Comparison of ENCODE assay signal across 21 cellular contexts in the genomic region with DNA sequence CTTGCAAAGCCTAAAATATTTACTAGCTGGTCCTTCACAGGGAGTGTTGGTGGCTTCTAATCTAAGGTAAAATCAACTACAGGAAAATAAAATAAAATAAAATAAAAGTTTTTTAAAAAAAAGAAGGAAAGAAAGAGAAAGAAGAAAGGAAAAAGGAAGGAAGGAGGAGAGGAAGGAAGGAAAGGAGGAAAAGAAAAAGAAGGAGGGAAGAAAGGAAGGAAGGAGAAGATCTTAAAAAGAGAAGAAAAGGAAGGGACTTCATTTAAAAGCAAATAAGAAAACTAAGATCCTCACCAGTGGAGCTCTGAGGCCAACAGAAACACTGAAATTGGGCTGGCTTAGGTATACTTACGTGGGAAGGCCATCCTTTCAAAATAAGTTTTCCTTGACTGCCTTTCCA.
DNase-seq lines count a peak whose midpoint lies in the region; ATAC-seq, FAIRE-seq and TF ChIP-seq lines count a peak whose summit lies in the region.
"Had no signal": no experiment of that assay in that cellular context is flagged by ENCODE, and none has a peak within 500 bp of the region (broad histone marks: within the 10 kb centered on the region; RNA-seq: fewer than 3 reads in every experiment).

No MANE protein-coding gene starts in this region.

- CTCF ChIA-PET in A673 (lab: Charles Lee) = no interaction called here
- CTCF ChIA-PET in HEK293 (lab: Yijun Ruan, JAX) = interaction anchor here (1.3 kb wide), 1 partner anchor 12 kb away, joined by 3 read pairs; no protein-coding TSS in a partner anchor
- CTCF ChIA-PET in K562 (lab: Yijun Ruan, JAX; ENCODE audit: low intra/inter-chr PET ratio) = no interaction called here

- peaks cover 42% of the 10 kb centered on the region for H3K4me1 ChIP-seq in A673 (ENCODE audit: insufficient read depth, low read length, poor library complexity, severe bottlenecking)
- peaks cover 13% of the 10 kb centered on the region; the same call in 1 of the 2 replicates for H3K4me1 ChIP-seq in HEK293 (ENCODE audit: control insufficient read depth, insufficient read depth, low read length)
- H3K4me1 ChIP-seq in K562 (replicated peaks in 1 of 2; ENCODE audit: control insufficient read depth in 2 of 2, insufficient read depth in 2 of 2, low read length in 2 of 2) = peaks cover 0 to 6% of the 10 kb centered on the region in 2 experiments; a peak in 3 of 5 replicates
- H3K4me1 ChIP-seq: Caco-2 had no signal

- no peak for TF ChIP-seq EP300 in K562 (IDR thresholded peaks at IDR 0.05; ENCODE audit: low read length)

- intact Hi-C loops in A673 (cut with micrococcal nuclease; ENCODE audit: unreplicated experiment) = loop anchor here (10.0 kb wide), 1 partner anchor 326 kb away; no protein-coding TSS in a partner anchor
- intact Hi-C loops in K562 (cut with micrococcal nuclease) = no loop called here

- H3K27ac ChIP-seq in A673 (ENCODE audit: low read depth, low read length, poor library complexity, severe bottlenecking) = peak overlapping the region; percentile 79
- no peak overlapping the region for H3K27ac ChIP-seq in HEK293 (ENCODE audit: extremely low read depth, low read depth, low read length)
- H3K27ac ChIP-seq in K562 (ENCODE audit: extremely low read depth, low read depth, low read length) = no peak overlapping the region
- H3K27ac ChIP-seq: BLaER1 treated with 17β-estradiol and CSF1 and Interleukin-3, amounts not matched to agents 10 nM and 100 nM; C4-2B had no signal

- no peak for ATAC-seq in K562
- ATAC-seq: CD8-positive, alpha-beta T cell had no signal

- in situ Hi-C loops in K562 (cut with MboI) = no loop called here

- no peak overlapping the region for H2AFZ ChIP-seq in K562 (ENCODE audit: low read depth, low read length)

- no peak overlapping the region for H3K4me3 ChIP-seq in A673 (ENCODE audit: low read depth, low read length, poor library complexity, severe bottlenecking)
- no peak overlapping the region for H3K4me3 ChIP-seq in HEK293 (ENCODE audit: low read depth, low read length)
- no peak overlapping the region for H3K4me3 ChIP-seq in K562
- H3K4me3 ChIP-seq: BLaER1 treated with 17β-estradiol and CSF1 and Interleukin-3, amounts not matched to agents 10 nM and 100 nM had no signal

- H4K20me1 ChIP-seq in K562 (replicated peaks; ENCODE audit: control insufficient read depth, insufficient read depth, low read length) = no peaks in the 10 kb centered on the region
- H4K20me1 ChIP-seq: BLaER1 treated with 17β-estradiol and CSF1 and Interleukin-3, amounts not matched to agents 10 nM and 100 nM had no signal

- BruUV-seq in A673 (replicated peaks; lab: Mats Ljungman, UMichigan) (no TSS peak), K562 (replicated peaks; lab: Mats Ljungman, UMichigan) (no TSS peak)

- H3K9me3 ChIP-seq in A673 (ENCODE audit: low read depth, low read length, poor library complexity, severe bottlenecking) (no peaks in the 10 kb centered on the region), HEK293 (ENCODE audit: control insufficient read depth, insufficient read depth, low read depth, low read length) (no peaks in the 10 kb centered on the region), K562 (replicated peaks; ENCODE audit: control insufficient read depth, insufficient read depth, low read depth, low read length) (no peaks in the 10 kb centered on the region)
- H3K9me3 ChIP-seq: BLaER1 treated with 17β-estradiol and CSF1 and Interleukin-3, amounts not matched to agents 10 nM and 100 nM; Caco-2 had no signal

- no peak for TF ChIP-seq RAD21 in K562 (CRISPR knock-in tag; conservative IDR thresholded peaks at IDR 0.05 in 1 of 2, IDR thresholded peaks at IDR 0.05 in 1 of 2)

- no peaks in the 10 kb centered on the region for H3K9me1 ChIP-seq in K562 (ENCODE audit: control insufficient read depth, insufficient read depth, low read length)

- no peaks in the 10 kb centered on the region for H3K36me3 ChIP-seq in A673 (ENCODE audit: insufficient read depth, low read length, poor library complexity, severe bottlenecking)
- H3K36me3 ChIP-seq in HEK293 (ENCODE audit: control insufficient read depth in 2 of 2, insufficient read depth in 1 of 2, low read length in 2 of 2) = no peaks in the 10 kb centered on the region
- no peaks in the 10 kb centered on the region for H3K36me3 ChIP-seq in K562 (ENCODE audit: control insufficient read depth, insufficient read depth, low read length)
- H3K36me3 ChIP-seq: BLaER1 treated with 17β-estradiol and CSF1 and Interleukin-3, amounts not matched to agents 10 nM and 100 nM had no signal

- no peak for FAIRE-seq in K562 (lab: Jason Lieb, UNC)
- FAIRE-seq: A204.1, D721Med, G401.6, GM12891, GM19239 had no signal

- no peaks in the 10 kb centered on the region for H3K79me2 ChIP-seq in K562 (ENCODE audit: control insufficient read depth, insufficient read depth, low read length)

- H3K27me3 ChIP-seq in A673 (replicated peaks; ENCODE audit: insufficient read depth, low read depth, low read length, poor library complexity) (no peaks in the 10 kb centered on the region), K562 (ENCODE audit: control insufficient read depth in 2 of 2, insufficient read depth in 2 of 2, low read length in 2 of 2) (no peaks in the 10 kb centered on the region)
- H3K27me3 ChIP-seq: BLaER1 treated with 17β-estradiol and CSF1 and Interleukin-3, amounts not matched to agents 10 nM and 100 nM had no signal

- 9% methylated on average over 1 of the region's 1 CpG for WGBS in K562 (ENCODE audit: insufficient coverage, low coverage, missing lambda C conversion rate)

- DNase-seq in A673 (ENCODE audit: low spot score) (no peak), K562 (ENCODE audit: extremely low read depth in 1 of 4, low spot score in 3 of 4) (no peak), islet precursor cell (no peak), NCI-H526 treated with DMSO at 0.1 percent for 48 hours (lab: John Stamatoyannopoulos, UW) (no peak)
- DNase-seq in activated CD4-positive, alpha-beta T cell treated with anti-CD3 and anti-CD28 coated beads for 48 hours = no peak
- DNase-seq: 8988T; AML-193; Caco-2; Calu3; CD4-positive, alpha-beta T cell; CD8-positive, alpha-beta T cell; DMS79 treated with DMSO at 0.1 percent for 48 hours; GF-D8 had no signal

- H3K4me2 ChIP-seq in K562 (ENCODE audit: insufficient read depth, low read length) = no peak overlapping the region

- TF ChIP-seq CTCF in A673 (conservative IDR thresholded peaks at IDR 0.05; ENCODE audit: low read depth, low read length) = no peak
- TF ChIP-seq CTCF in HEK293 (tag by site-specific recombination; IDR thresholded peaks at IDR 0.05) = no peak
- TF ChIP-seq CTCF in K562 (IDR thresholded peaks at IDR 0.05 in 2 of 3, conservative IDR thresholded peaks at IDR 0.05 in 1 of 3; ENCODE audit: insufficient read depth in 2 of 3, low read depth in 1 of 3, low read length in 3 of 3) = no peak

- no peak overlapping the region for H3K9ac ChIP-seq in K562 (ENCODE audit: insufficient read depth in 1 of 2, low read depth in 2 of 2, low read length in 2 of 2)
- H3K9ac ChIP-seq: BLaER1 treated with 17β-estradiol and CSF1 and Interleukin-3, amounts not matched to agents 10 nM and 100 nM had no signal

- POLR2A ChIA-PET in A673 (lab: Charles Lee; ENCODE audit: low non-redundant PET) (no interaction called here), HEK293 (lab: Yijun Ruan, JAX) (no interaction called here), K562 (lab: Yijun Ruan, JAX) (interaction anchor here (0.7 kb wide), 1 partner anchor 35 kb away, joined by 3 read pairs; no protein-coding TSS in a partner anchor)

- TF ChIP-seq POLR2A in K562 (conservative IDR thresholded peaks at IDR 0.05) = no peak

TF ChIP-seq in HEK293, 187 proteins besides CTCF, POLR2A, EP300 and RAD21 (continues in another document):
- TF ChIP-seq ZBTB8A (tag by site-specific recombination; IDR thresholded peaks at IDR 0.05) = no peak
- TF ChIP-seq, protein P1, sequence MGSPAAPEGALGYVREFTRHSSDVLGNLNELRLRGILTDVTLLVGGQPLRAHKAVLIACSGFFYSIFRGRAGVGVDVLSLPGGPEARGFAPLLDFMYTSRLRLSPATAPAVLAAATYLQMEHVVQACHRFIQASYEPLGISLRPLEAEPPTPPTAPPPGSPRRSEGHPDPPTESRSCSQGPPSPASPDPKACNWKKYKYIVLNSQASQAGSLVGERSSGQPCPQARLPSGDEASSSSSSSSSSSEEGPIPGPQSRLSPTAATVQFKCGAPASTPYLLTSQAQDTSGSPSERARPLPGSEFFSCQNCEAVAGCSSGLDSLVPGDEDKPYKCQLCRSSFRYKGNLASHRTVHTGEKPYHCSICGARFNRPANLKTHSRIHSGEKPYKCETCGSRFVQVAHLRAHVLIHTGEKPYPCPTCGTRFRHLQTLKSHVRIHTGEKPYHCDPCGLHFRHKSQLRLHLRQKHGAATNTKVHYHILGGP (tag by site-specific recombination; IDR thresholded peaks at IDR 0.05) = no peak

TF ChIP-seq in K562, 482 proteins besides CTCF, POLR2A, EP300 and RAD21:
- TF ChIP-seq, protein P2, sequence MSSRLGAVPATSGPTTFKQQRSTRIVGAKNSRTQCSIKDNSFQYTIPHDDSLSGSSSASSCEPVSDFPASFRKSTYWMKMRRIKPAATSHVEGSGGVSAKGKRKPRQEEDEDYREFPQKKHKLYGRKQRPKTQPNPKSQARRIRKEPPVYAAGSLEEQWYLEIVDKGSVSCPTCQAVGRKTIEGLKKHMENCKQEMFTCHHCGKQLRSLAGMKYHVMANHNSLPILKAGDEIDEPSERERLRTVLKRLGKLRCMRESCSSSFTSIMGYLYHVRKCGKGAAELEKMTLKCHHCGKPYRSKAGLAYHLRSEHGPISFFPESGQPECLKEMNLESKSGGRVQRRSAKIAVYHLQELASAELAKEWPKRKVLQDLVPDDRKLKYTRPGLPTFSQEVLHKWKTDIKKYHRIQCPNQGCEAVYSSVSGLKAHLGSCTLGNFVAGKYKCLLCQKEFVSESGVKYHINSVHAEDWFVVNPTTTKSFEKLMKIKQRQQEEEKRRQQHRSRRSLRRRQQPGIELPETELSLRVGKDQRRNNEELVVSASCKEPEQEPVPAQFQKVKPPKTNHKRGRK (tag; IDR thresholded peaks at IDR 0.05) = peak; percentile 83
- TF ChIP-seq DPF2 (IDR thresholded peaks at IDR 0.05) = no peak
TF ChIP-seq in K562: peak in this region for 1.
